ENCODE assay signal across 17 cellular contexts in the genomic region with DNA sequence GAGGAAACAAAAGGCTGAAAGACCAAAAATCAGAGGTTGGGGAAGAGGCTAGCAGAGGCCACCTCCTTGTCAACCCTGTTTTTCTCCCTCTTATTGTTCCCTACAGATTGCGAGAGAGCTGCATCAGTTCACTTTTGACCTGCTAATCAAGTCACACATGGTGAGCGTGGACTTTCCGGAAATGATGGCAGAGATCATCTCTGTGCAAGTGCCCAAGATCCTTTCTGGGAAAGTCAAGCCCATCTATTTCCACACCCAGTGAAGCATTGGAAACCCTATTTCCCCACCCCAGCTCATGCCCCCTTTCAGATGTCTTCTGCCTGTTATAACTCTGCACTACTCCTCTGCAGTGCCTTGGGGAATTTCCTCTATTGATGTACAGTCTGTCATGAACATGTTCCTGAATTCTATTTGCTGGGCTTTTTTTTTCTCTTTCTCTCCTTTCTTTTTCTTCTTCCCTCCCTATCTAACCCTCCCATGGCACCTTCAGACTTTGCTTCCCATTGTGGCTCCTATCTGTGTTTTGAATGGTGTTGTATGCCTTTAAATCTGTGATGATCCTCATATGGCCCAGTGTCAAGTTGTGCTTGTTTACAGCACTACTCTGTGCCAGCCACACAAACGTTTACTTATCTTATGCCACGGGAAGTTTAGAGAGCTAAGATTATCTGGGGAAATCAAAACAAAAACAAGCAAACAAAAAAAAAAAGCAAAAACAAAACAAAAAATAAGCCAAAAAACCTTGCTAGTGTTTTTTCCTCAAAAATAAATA.
DNase-seq lines count a peak whose midpoint lies in the region; ATAC-seq and TF ChIP-seq lines count a peak whose summit lies in the region.
"Had no signal": no experiment of that assay in that cellular context is flagged by ENCODE, and none has a peak within 500 bp of the region (broad histone marks: within the 10 kb centered on the region; RNA-seq: fewer than 3 reads in every experiment).

No MANE protein-coding gene starts in this region.

- intact Hi-C loops in gastrocnemius medialis (cut with DNase I; ENCODE audit: low total_unique reads) (loop anchor here (1.0 to 5.0 kb wide), 2 partner anchors 58 to 176 kb away; no protein-coding TSS in a partner anchor), cardiac septum (cut with DNase I) (loop anchor here (5.0 to 10.0 kb wide), 3 partner anchors 59 to 421 kb away; no protein-coding TSS in a partner anchor)

- peaks cover 52% of the 10 kb centered on the region for H3K4me1 ChIP-seq in adipocyte (ENCODE audit: control insufficient read depth, insufficient read depth, low read length)
- H3K4me1 ChIP-seq in gastrocnemius medialis = peaks cover 28 to 50% of the 10 kb centered on the region in 2 donors
- no peaks in the 10 kb centered on the region for H3K4me1 ChIP-seq in neuronal stem cell (ENCODE audit: control insufficient read depth in 2 of 2, insufficient read depth in 1 of 2, low read depth in 1 of 2, low read length in 2 of 2)

- H3K36me3 ChIP-seq in adipocyte (ENCODE audit: control insufficient read depth, insufficient read depth, low read length, severe bottlenecking) (peaks cover 9% of the 10 kb centered on the region), gastrocnemius medialis (no peaks in the 10 kb centered on the region), neuronal stem cell (replicated peaks in 1 of 2; ENCODE audit: control insufficient read depth in 2 of 2, insufficient read depth in 2 of 2, low read length in 2 of 2) (peaks cover 2 to 28% of the 10 kb centered on the region in 2 donors)

- H2AFZ ChIP-seq in neuronal stem cell (ENCODE audit: low read length) = no peak overlapping the region
- H2AFZ ChIP-seq: GM23248 had no signal

- no peak overlapping the region for H3K23ac ChIP-seq in neuronal stem cell (ENCODE audit: low read depth, low read length, poor library complexity)

- TF ChIP-seq POLR2A in gastrocnemius medialis (IDR thresholded peaks at IDR 0.05) = no peak

- DNase-seq in adipocyte (ENCODE audit: low read depth) = no peak
- DNase-seq in left lobe of liver (ENCODE audit: low spot score) = no peak
- no peak for DNase-seq in gastrocnemius medialis
- DNase-seq in neuronal stem cell (ENCODE audit: low spot score) = no peak
- no peak for DNase-seq in cardiac septum (ENCODE audit: low spot score)
- no peak for DNase-seq in globus pallidus (ENCODE audit: low spot score)
- DNase-seq: Calu3; CD4-positive, alpha-beta memory T cell; NCI-H1105; NCI-H1694; NCI-H2107; NCI-H2227 treated with DMSO at 0.1 percent for 48 hours; NCI-H524 had no signal

- no peak for TF ChIP-seq CTCF in gastrocnemius medialis (IDR thresholded peaks at IDR 0.05 in 4 of 5, conservative IDR thresholded peaks at IDR 0.05 in 1 of 5)

- H2BK5ac ChIP-seq in neuronal stem cell (ENCODE audit: low read length) = no peak overlapping the region

- H3K27ac ChIP-seq in gastrocnemius medialis = peak overlapping the region; percentile 57 to 75 (median 67)
- H3K27ac ChIP-seq in neuronal stem cell (replicated peaks; ENCODE audit: low read length) = no peak overlapping the region
- H3K27ac ChIP-seq: GM23248 had no signal

- H3K27me3 ChIP-seq in adipocyte (replicated peaks; ENCODE audit: control insufficient read depth, insufficient read depth, low read length) (peaks cover 4% of the 10 kb centered on the region), gastrocnemius medialis (no peaks in the 10 kb centered on the region), neuronal stem cell (ENCODE audit: control insufficient read depth in 3 of 3, insufficient read depth in 3 of 3, low read depth in 1 of 3, low read length in 3 of 3) (no peaks in the 10 kb centered on the region)

- H3K9ac ChIP-seq in adipocyte (ENCODE audit: low read length) (peak overlapping the region; percentile 67), neuronal stem cell (ENCODE audit: low read depth, low read length, poor library complexity) (no peak overlapping the region)
- H3K9ac ChIP-seq: GM23248 had no signal

- in situ Hi-C loops in gastrocnemius medialis (cut with MboI; ENCODE audit: low sequenced_read_pairs in 4 of 4) = loop anchor here in 2 of 4 donors (10.0 to 25.0 kb wide), 3 partner anchors 161 to 371 kb away; partner anchors contain the start of gene AR (in 1 of the 2)

- no peak overlapping the region for H2BK120ac ChIP-seq in neuronal stem cell (ENCODE audit: low read depth, low read length)

- no peak overlapping the region for H3K4me2 ChIP-seq in neuronal stem cell (ENCODE audit: insufficient read depth, low read length, poor library complexity, severe bottlenecking)

- H4K91ac ChIP-seq in neuronal stem cell (ENCODE audit: low read depth, low read length, poor library complexity) = no peak overlapping the region

- H4K8ac ChIP-seq in neuronal stem cell (ENCODE audit: low read depth, low read length) = no peak overlapping the region

- ATAC-seq in left lobe of liver (peak; percentile 64), gastrocnemius medialis (peak in 1 of 2 donors; percentile 39), GM19328 (IDR thresholded peaks at IDR 0.05; ENCODE audit: unreplicated experiment) (no peak)
- ATAC-seq: HCT116, K562 had no signal

- H3K9me3 ChIP-seq in adipocyte (ENCODE audit: control insufficient read depth, low read length) (no peaks in the 10 kb centered on the region), gastrocnemius medialis (no peaks in the 10 kb centered on the region), neuronal stem cell (replicated peaks in 1 of 2; ENCODE audit: control insufficient read depth in 2 of 2, insufficient read depth in 1 of 2, low read depth in 1 of 2, low read length in 2 of 2) (no peaks in the 10 kb centered on the region)

- H3K14ac ChIP-seq in neuronal stem cell (ENCODE audit: low read length) = no peak overlapping the region

- H3K4me3 ChIP-seq in adipocyte (ENCODE audit: low read length) (peak overlapping the region; percentile 57), gastrocnemius medialis (no peak overlapping the region), neuronal stem cell (ENCODE audit: low read length in 2 of 2) (no peak overlapping the region)
- H3K4me3 ChIP-seq: GM23248, K562 had no signal

- H2BK12ac ChIP-seq in neuronal stem cell (ENCODE audit: low read length) = no peak overlapping the region

- H3K79me1 ChIP-seq in neuronal stem cell (ENCODE audit: low read depth, low read length) = no peaks in the 10 kb centered on the region

- no peak overlapping the region for H3K18ac ChIP-seq in neuronal stem cell (ENCODE audit: low read length)

- no peak overlapping the region for H2BK15ac ChIP-seq in neuronal stem cell (ENCODE audit: low read length)

- no peak overlapping the region for H3K4ac ChIP-seq in neuronal stem cell (ENCODE audit: low read length)

- no peak overlapping the region for H2AK5ac ChIP-seq in neuronal stem cell (ENCODE audit: low read depth, low read length)

- WGBS in neuronal stem cell (ENCODE audit: extremely low coverage in 2 of 2, insufficient read length in 2 of 2, insufficient replicate concordance in 1 of 2), 2 donors = no CpG with 5 or more reads among the region's 5 CpGs
